Comparison of ENCODE assay signal across 8 cellular contexts in the genomic region with DNA sequence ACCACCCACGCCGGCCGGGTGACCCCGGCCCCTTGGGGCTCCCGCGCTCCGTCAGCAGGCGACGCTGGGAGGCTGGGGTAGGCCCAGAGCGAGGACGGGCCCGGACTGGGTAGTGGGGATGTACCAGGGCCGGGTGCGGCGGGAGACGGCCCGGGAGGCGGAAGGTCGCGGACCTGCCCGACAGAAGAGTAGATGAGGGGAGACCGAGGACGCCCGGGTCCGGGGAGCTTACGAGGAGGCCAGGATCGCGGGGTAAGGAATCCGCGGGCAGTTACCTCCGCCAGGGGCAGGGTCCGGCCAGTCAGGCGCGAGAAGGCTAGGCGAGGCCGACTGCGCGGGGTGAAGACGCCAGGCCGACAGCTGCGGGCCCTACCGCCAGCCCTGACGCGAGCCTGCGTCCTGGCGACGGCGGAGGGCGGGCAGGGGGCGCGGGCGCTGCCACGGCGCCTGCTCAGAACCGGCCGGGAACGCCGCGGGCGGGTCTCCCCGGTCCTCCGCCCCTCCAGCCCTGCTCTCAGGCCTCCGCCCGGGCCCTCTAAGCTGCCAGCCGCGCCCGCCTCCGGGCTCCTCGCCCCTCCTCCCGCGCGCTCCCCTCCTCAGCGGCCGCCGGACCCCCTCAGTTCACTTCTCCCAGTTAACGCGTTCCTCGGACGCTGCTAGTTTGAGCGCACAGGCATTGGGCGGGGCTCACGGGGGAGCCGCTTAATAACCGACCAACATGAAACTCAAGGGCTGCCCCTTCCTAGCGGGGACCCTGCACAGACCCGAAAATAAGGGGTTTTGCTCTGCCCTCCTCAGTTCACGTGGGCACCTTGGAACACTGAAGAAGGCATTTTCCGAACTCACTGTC. TPM values are rescaled to one million over a fixed set of nuclear protein-coding genes. Genes with fewer than 3 reads are reported as not detected.
DNase-seq lines count a peak whose midpoint lies in the region; ATAC-seq, FAIRE-seq and TF ChIP-seq lines count a peak whose summit lies in the region.

A gene (minus strand): TSS at position 407 of the 850 bp plus-strand sequence. CDS start 1,678 bp downstream, outside the sequence.

- ATAC-seq in GM21723 (IDR thresholded peaks at IDR 0.05; ENCODE audit: unreplicated experiment) = peak; percentile 84

- TF ChIP-seq EP300 in suprapubic skin (IDR thresholded peaks at IDR 0.05) = no peak

- H3K27me3 ChIP-seq in neutrophil (peaks cover 9% of the 10 kb centered on the region), suprapubic skin (no peaks in the 10 kb centered on the region)

- 2% methylated on average over 29 of the region's 88 CpGs for WGBS in suprapubic skin

- TF ChIP-seq CTCF in neutrophil (IDR thresholded peaks at IDR 0.05) (no peak), suprapubic skin (IDR thresholded peaks at IDR 0.05) (no peak)

- peak in 1 of 2 donors; percentile 87 for TF ChIP-seq POLR2A in suprapubic skin (IDR thresholded peaks at IDR 0.05)

- in situ Hi-C loops in KBM-7 (cut with MboI; ENCODE audit: low pct_unique_long_range_greater_than_20kb, low sequenced_read_pairs) = no loop called here

- H3K4me3 ChIP-seq in neutrophil (ENCODE audit: low read depth in 1 of 2, low read length in 1 of 2) = peak within 1 kb of the TSS; percentile 58 to 63
- H3K4me3 ChIP-seq in suprapubic skin = peak within 1 kb of the TSS; percentile 83

- H3K36me3 ChIP-seq in neutrophil = no peaks in the 10 kb centered on the region
- H3K36me3 ChIP-seq in suprapubic skin = no peaks in the 10 kb centered on the region

- peaks cover 10 to 14% of the 10 kb centered on the region in 2 experiments for H3K4me1 ChIP-seq in neutrophil (ENCODE audit: control insufficient read depth in 1 of 2, insufficient read depth in 1 of 2, low read depth in 1 of 2, low read length in 1 of 2)
- H3K4me1 ChIP-seq in suprapubic skin = peaks cover 24% of the 10 kb centered on the region

- H3K9me3 ChIP-seq in neutrophil = no peaks in the 10 kb centered on the region
- no peaks in the 10 kb centered on the region for H3K9me3 ChIP-seq in suprapubic skin

- DNase-seq in Daoy (ENCODE audit: low read depth) = peak; percentile 81
- peak; percentile 83 for DNase-seq in KBM-7
- DNase-seq in SHP77 (lab: John Stamatoyannopoulos, UW) = peak; percentile 79 to 94
- DNase-seq in activated naive CD4-positive, alpha-beta T cell treated with Interleukin-2 at 50 U/mL for 16 hours = peak; percentile 60
- DNase-seq in frontal cortex (ENCODE audit: low spot score in 2 of 2) = peak; percentile 75 to 83
- peak; percentile 81 to 86 for DNase-seq in suprapubic skin (ENCODE audit: low spot score in 2 of 2)

- H3K27ac ChIP-seq in neutrophil (no peak within 1 kb of the TSS), suprapubic skin (peak within 1 kb of the TSS; percentile 89)

- FAIRE-seq in frontal cortex (lab: Jason Lieb, UNC) = no peak

RNA-seq across cellular contexts. Expression of the gene that starts here (rescaled TPM):
- total RNA-seq in Daoy (2014; rRNA removed; shearing (Covaris generic)) = 3.7 and 5.1 TPM in 2 replicates
- total RNA-seq in frontal cortex (81.1 TPM), suprapubic skin (10 to 100 TPM in 3 of 4 donors, 1 to 10 TPM in 1; 6.3 to 28.2 (median 12.0) TPM)
